8 cellular contexts compared by ENCODE assay signal in genomic region chr3:126654571-126655393, GRCh38.
DNase-seq lines count a peak whose midpoint lies in the region; ATAC-seq and TF ChIP-seq lines count a peak whose summit lies in the region.

TXNRD3 (minus strand) TSS chr3:126655124.

- DNase-seq in GM06990 (ENCODE audit: extremely low read depth, insufficient read length) (peak; percentile 26), NCI-H2081 treated with DMSO at 0.1 percent for 48 hours (lab: John Stamatoyannopoulos, UW) (peak; percentile 33), choroid plexus epithelial cell (ENCODE audit: low read depth) (peak; percentile 62), kidney tubule cell (ENCODE audit: low spot score) (peak; percentile 79)
- peak; percentile 85 for DNase-seq in activated CD4-positive, alpha-beta T cell treated with anti-CD3 and anti-CD28 coated beads for 48 hours
- DNase-seq in stimulated activated CD4-positive, alpha-beta T cell treated with anti-CD3 and anti-CD28 coated beads, Interleukin-15, amount 100 ng/mL, for 24 hours: peak; percentile 90

- H3K27me3 ChIP-seq in GM06990 (replicated peaks; ENCODE audit: control insufficient read depth, insufficient read depth, low read length): peaks cover 2% of the 10 kb centered on the region; the same call in 1 of the 2 replicates

- TF ChIP-seq CTCF in GM06990 (IDR thresholded peaks at IDR 0.05; ENCODE audit: insufficient read depth, low read length, poor library complexity, severe bottlenecking) (no peak), choroid plexus epithelial cell (conservative IDR thresholded peaks at IDR 0.05; ENCODE audit: low read depth, low read length) (no peak)

- ATAC-seq in HG02610 (IDR thresholded peaks at IDR 0.05; ENCODE audit: unreplicated experiment) (no peak), HG02981 (IDR thresholded peaks at IDR 0.05; ENCODE audit: unreplicated experiment) (no peak)

- no peaks in the 10 kb centered on the region for H3K36me3 ChIP-seq in GM06990 (ENCODE audit: control insufficient read depth, insufficient read depth, low read length)

- H3K4me3 ChIP-seq in GM06990 (replicated peaks; ENCODE audit: low read depth, low read length) (peak within 1 kb of the TSS; percentile 45), choroid plexus epithelial cell (ENCODE audit: low read depth, low read length) (peak within 1 kb of the TSS; percentile 68)

Comparison
In these comparisons a context has a peak if more than half of its experiments do, and no peak if none do; other contexts are left out.
1. DNase-seq: peak in every context shown above with its lines; median percentile 90 in stimulated activated CD4-positive, alpha-beta T cell treated with anti-CD3 and anti-CD28 coated beads, Interleukin-15, amount 100 ng/mL, for 24 hours; 85 in activated CD4-positive, alpha-beta T cell treated with anti-CD3 and anti-CD28 coated beads for 48 hours; 79 in kidney tubule cell; 62 in choroid plexus epithelial cell; 33 in NCI-H2081 treated with DMSO at 0.1 percent for 48 hours; 26 in GM06990.